18 cellular contexts compared by ENCODE assay signal in genomic region chr11:30553521-30554110, GRCh38. TPM values are rescaled to one million over a fixed set of nuclear protein-coding genes. Genes with fewer than 3 reads are reported as not detected.
"Had no signal": no experiment of that assay in that cellular context is flagged by ENCODE, and none has a peak within 500 bp of the region (broad histone marks: within the 10 kb centered on the region; RNA-seq: fewer than 3 reads in every experiment).

No MANE protein-coding gene starts in this region.

- H3K27me3 ChIP-seq: body of pancreas, foreskin keratinocyte, neutrophil, upper lobe of left lung had no signal

- H3K4me1 ChIP-seq: foreskin keratinocyte, upper lobe of left lung had no signal

- ATAC-seq: activated CD8-positive, alpha-beta T cell treated with anti-CD3 and anti-CD28 coated beads for 36 hours; body of pancreas; foreskin keratinocyte; naive thymus-derived CD8-positive, alpha-beta T cell; stimulated activated naive B cell treated with anti-CD40 and anti-IgM and Interleukin-4, amounts not matched to agents 10 μg/mL and 1 μg/mL and 100 μg/mL, for 72 hours had no signal

- H3K9me3 ChIP-seq: body of pancreas, neutrophil, upper lobe of left lung had no signal

- DNase-seq: activated B cell treated with CpG ODN at 0.5 μM for 24 hours; activated CD4-positive, alpha-beta T cell treated with anti-CD3 and anti-CD28 coated beads for 48 hours; activated CD8-positive, alpha-beta T cell treated with anti-CD3 and anti-CD28 coated beads for 36 hours; activated gamma-delta T cell; activated T-cell treated with anti-CD3 and anti-CD28 coated beads, Interleukin-2, amount 50 U/mL, for 48 hours; amygdala; body of pancreas; central memory CD4-positive, alpha-beta T cell; cortex of kidney; effector CD4-positive, alpha-beta T cell; foreskin keratinocyte; naive thymus-derived CD8-positive, alpha-beta T cell; stimulated activated CD4-positive, alpha-beta T cell treated with anti-CD3 and anti-CD28 coated beads, Interleukin-2, amount 100 ng/mL, for 48 hours; stimulated activated naive B cell treated with anti-CD40 and anti-IgM and Interleukin-4, amounts not matched to agents 10 μg/mL and 1 μg/mL and 100 μg/mL, for 72 hours; upper lobe of left lung had no signal

- H3K36me3 ChIP-seq: neutrophil, upper lobe of left lung had no signal

- H3K4me3 ChIP-seq: body of pancreas, lung, upper lobe of left lung had no signal

- H3K27ac ChIP-seq: body of pancreas, foreskin keratinocyte, neutrophil, upper lobe of left lung had no signal

RNA-seq across cellular contexts. Expression of gene MPPED2, which starts 32.5 kb away (rescaled TPM):
- total RNA-seq: foreskin keratinocyte; T-helper 2 cell treated with Interferon-gamma antibody and Interleukin-4, amounts not matched to agents 100 ng/mL and 5 ng/mL, for 36 hours had no signal
- polyA plus RNA-seq: foreskin keratinocyte had no signal
